ENCODE assay signal across 6 cellular contexts in genomic region chr2:186798604-186799003, GRCh38. TPM values are rescaled to one million over a fixed set of nuclear protein-coding genes. Genes with fewer than 3 reads are reported as not detected.
"Had no signal": no experiment of that assay in that cellular context is flagged by ENCODE, and none has a peak within 500 bp of the region (broad histone marks: within the 10 kb centered on the region; RNA-seq: fewer than 3 reads in every experiment).

No MANE protein-coding gene starts in this region.

RNA-seq across cellular contexts. Expression of gene ZSWIM2, which starts 50.4 kb away (rescaled TPM):
- total RNA-seq: GM23248, GM23338, H1, H4, H7, H9 had no signal
- polyA plus RNA-seq: GM23248, GM23338, H1 had no signal
